ENCODE assay signal across 1 cellular context in genomic region chr2:172094319-172095145, GRCh38.
TF ChIP-seq lines count a peak whose summit lies in the region.

No MANE protein-coding gene starts in this region.

TF ChIP-seq in HEK293, 187 proteins besides CTCF, POLR2A, EP300 and RAD21 (continued from another document):
- TF ChIP-seq PRDM10 (tag by site-specific recombination; IDR thresholded peaks at IDR 0.05) (peak; percentile 83), EGR2 (tag by site-specific recombination; IDR thresholded peaks at IDR 0.05; ENCODE audit: low read depth) (peak; percentile 37; the same call in 1 of the 2 replicates), BCL11B (tag by site-specific recombination; IDR thresholded peaks at IDR 0.05; ENCODE audit: low read depth) (peak; percentile 42; the same call in 1 of the 2 replicates), PATZ1 (tag by site-specific recombination; IDR thresholded peaks at IDR 0.05) (peak; percentile 47), KLF9 (tag by site-specific recombination; IDR thresholded peaks at IDR 0.05; ENCODE audit: low read depth) (peak; percentile 66; the same call in 1 of the 2 replicates), ZNF366 (tag by site-specific recombination; conservative IDR thresholded peaks at IDR 0.05) (no peak), ZNF24 (tag by site-specific recombination; IDR thresholded peaks at IDR 0.05) (peak; percentile 16; the same call in 1 of the 2 replicates), ZFP3 (tag by site-specific recombination; IDR thresholded peaks at IDR 0.05; ENCODE audit: low read depth) (no peak), ZNF132 (tag by site-specific recombination; IDR thresholded peaks at IDR 0.05; ENCODE audit: borderline replicate concordance) (no peak), ZNF223 (tag by site-specific recombination; IDR thresholded peaks at IDR 0.05) (no peak), ZNF561 (tag by site-specific recombination; IDR thresholded peaks at IDR 0.05; ENCODE audit: borderline replicate concordance) (peak; percentile 60), ZIC2 (tag by site-specific recombination; IDR thresholded peaks at IDR 0.05) (peak; percentile 32; the same call in 1 of the 2 replicates), ZBTB1 (tag by site-specific recombination; IDR thresholded peaks at IDR 0.05) (no peak), KLF8 (tag by site-specific recombination; IDR thresholded peaks at IDR 0.05) (peak; percentile 51; the same call in 1 of the 2 replicates), PRDM2 (tag by site-specific recombination; IDR thresholded peaks at IDR 0.05; ENCODE audit: borderline replicate concordance) (no peak), KLF16 (tag by site-specific recombination; IDR thresholded peaks at IDR 0.05) (peak; percentile 57), SP2 (tag by site-specific recombination; IDR thresholded peaks at IDR 0.05) (peak; percentile 66), GLIS1 (tag by site-specific recombination; IDR thresholded peaks at IDR 0.05) (peak; percentile 29; the same call in 1 of the 2 replicates), GLIS2 (tag by site-specific recombination; IDR thresholded peaks at IDR 0.05) (no peak; the same call in 1 of the 2 replicates), ZNF549 (tag by site-specific recombination; IDR thresholded peaks at IDR 0.05) (no peak), SP3 (tag by site-specific recombination; IDR thresholded peaks at IDR 0.05) (peak; percentile 71), ZNF391 (tag by site-specific recombination; IDR thresholded peaks at IDR 0.05; ENCODE audit: borderline replicate concordance, low read depth) (no peak), ZNF335 (tag by site-specific recombination; conservative IDR thresholded peaks at IDR 0.05) (peak; percentile 38), ZBTB26 (tag by site-specific recombination; optimal IDR thresholded peaks at IDR 0.05) (peak; percentile 63), ZNF416 (tag by site-specific recombination; IDR thresholded peaks at IDR 0.05) (no peak)
